Comparison of ENCODE assay signal across 11 cellular contexts in the genomic region with DNA sequence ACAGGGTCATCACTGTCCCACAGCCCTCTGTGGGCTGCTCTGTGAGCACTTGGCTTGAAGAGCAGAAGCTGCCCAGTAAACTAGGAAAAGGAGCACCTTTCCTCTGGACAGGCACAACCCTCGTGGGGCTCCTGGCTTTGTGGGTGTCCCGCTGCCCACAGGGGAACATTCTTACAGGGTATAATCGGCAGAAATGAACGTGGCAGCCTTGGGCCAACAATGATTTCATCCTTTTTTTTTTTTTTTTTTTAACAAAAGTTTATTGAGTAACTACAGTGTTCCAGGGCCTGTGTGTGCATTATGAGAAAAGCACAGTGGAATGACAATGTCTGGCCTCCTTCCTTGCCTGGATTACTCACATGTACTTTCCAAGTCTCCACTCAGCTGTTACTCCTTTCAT.
DNase-seq lines count a peak whose midpoint lies in the region; ATAC-seq, FAIRE-seq and TF ChIP-seq lines count a peak whose summit lies in the region.
"Had no signal": no experiment of that assay in that cellular context is flagged by ENCODE, and none has a peak within 500 bp of the region (broad histone marks: within the 10 kb centered on the region; RNA-seq: fewer than 3 reads in every experiment).

No MANE protein-coding gene starts in this region.

- H4K8ac ChIP-seq in mesenchymal stem cell (ENCODE audit: low read length): peak overlapping the region; percentile 81

- no peaks in the 10 kb centered on the region for H3K9me3 ChIP-seq in mesenchymal stem cell (ENCODE audit: control insufficient read depth, low read length)
- H3K9me3 ChIP-seq: BLaER1 treated with 17β-estradiol and CSF1 and Interleukin-3, amounts not matched to agents 10 nM and 100 nM had no signal

- H3K9ac ChIP-seq in mesenchymal stem cell (ENCODE audit: low read length): peak overlapping the region; percentile 89
- H3K9ac ChIP-seq: BLaER1 treated with 17β-estradiol and CSF1 and Interleukin-3, amounts not matched to agents 10 nM and 100 nM had no signal

- TF ChIP-seq EP300 in Ishikawa (IDR thresholded peaks at IDR 0.05; ENCODE audit: borderline replicate concordance): no peak

- peak overlapping the region; percentile 100 for H3K27ac ChIP-seq in mesenchymal stem cell (ENCODE audit: low read length, poor library complexity, severe bottlenecking)
- H3K27ac ChIP-seq: BLaER1 treated with 17β-estradiol and CSF1 and Interleukin-3, amounts not matched to agents 10 nM and 100 nM had no signal

- peaks cover 4% of the 10 kb centered on the region for H3K4me1 ChIP-seq in mesenchymal stem cell (ENCODE audit: control insufficient read depth, insufficient read depth, low read depth, low read length)

- H2AK5ac ChIP-seq in mesenchymal stem cell (ENCODE audit: low read length, severe bottlenecking): peak overlapping the region; percentile 93

- no peak overlapping the region for H2AFZ ChIP-seq in mesenchymal stem cell (ENCODE audit: low read depth, low read length)

- ATAC-seq in GM21737 (IDR thresholded peaks at IDR 0.05; ENCODE audit: unreplicated experiment) (no peak), GM19395 (IDR thresholded peaks at IDR 0.05; ENCODE audit: unreplicated experiment) (no peak)
- ATAC-seq: activated CD4-positive, alpha-beta T cell treated with anti-CD3 and anti-CD28 coated beads for 36 hours had no signal

- no peak for FAIRE-seq in bronchial epithelial cell (lab: Jason Lieb, UNC)

- DNase-seq in AG08395 (ENCODE audit: low spot score) (peak; percentile 71), bronchial epithelial cell (ENCODE audit: low read depth) (peak; percentile 94), mesenchymal stem cell (peak; percentile 94), ureter (ENCODE audit: low spot score) (no peak), RKO (ENCODE audit: low spot score) (no peak)
- DNase-seq: activated CD4-positive, alpha-beta T cell treated with anti-CD3 and anti-CD28 coated beads for 36 hours; NCI-H2029 had no signal

- no peak for TF ChIP-seq CTCF in bronchial epithelial cell (IDR thresholded peaks at IDR 0.05; ENCODE audit: insufficient read depth, low read length, severe bottlenecking)

- H2BK5ac ChIP-seq in mesenchymal stem cell (ENCODE audit: low read depth, low read length, poor library complexity, severe bottlenecking): peak overlapping the region; percentile 95

- H3K4me2 ChIP-seq in mesenchymal stem cell (ENCODE audit: low read length, poor library complexity, severe bottlenecking): peak overlapping the region; percentile 47

- H3K18ac ChIP-seq in mesenchymal stem cell (ENCODE audit: low read depth in 1 of 2, low read length in 2 of 2): peak overlapping the region; percentile 62 to 93

- peaks cover 3% of the 10 kb centered on the region for H3K79me1 ChIP-seq in mesenchymal stem cell (replicated peaks; ENCODE audit: low read length, poor library complexity, severe bottlenecking)

- no peak overlapping the region for H3K23ac ChIP-seq in mesenchymal stem cell (ENCODE audit: low read length in 2 of 2)

- H2BK15ac ChIP-seq in mesenchymal stem cell (ENCODE audit: low read depth, poor library complexity, severe bottlenecking): no peak overlapping the region

- TF ChIP-seq RAD21 in Ishikawa (IDR thresholded peaks at IDR 0.05; ENCODE audit: low read depth): no peak

- H2BK120ac ChIP-seq in mesenchymal stem cell (ENCODE audit: low read depth, low read length): peak overlapping the region; percentile 69

- peak overlapping the region; percentile 65 for H4K91ac ChIP-seq in mesenchymal stem cell (ENCODE audit: low read length)

- H3K36me3 ChIP-seq in bronchial epithelial cell (ENCODE audit: control insufficient read depth, insufficient read depth, low read length): no peaks in the 10 kb centered on the region
- H3K36me3 ChIP-seq in mesenchymal stem cell (ENCODE audit: control insufficient read depth in 1 of 2, insufficient read depth in 2 of 2, low read depth in 1 of 2, low read length in 2 of 2): no peaks in the 10 kb centered on the region
- H3K36me3 ChIP-seq: BLaER1 treated with 17β-estradiol and CSF1 and Interleukin-3, amounts not matched to agents 10 nM and 100 nM had no signal

- H3K14ac ChIP-seq in mesenchymal stem cell (ENCODE audit: low read length in 2 of 2): no peak overlapping the region

- no peaks in the 10 kb centered on the region for H3K27me3 ChIP-seq in bronchial epithelial cell (ENCODE audit: control insufficient read depth, insufficient read depth, low read length)
- H3K27me3 ChIP-seq in mesenchymal stem cell (ENCODE audit: control insufficient read depth in 1 of 2, insufficient read depth in 1 of 2, low read length in 2 of 2): no peaks in the 10 kb centered on the region
- H3K27me3 ChIP-seq: BLaER1 treated with 17β-estradiol and CSF1 and Interleukin-3, amounts not matched to agents 10 nM and 100 nM had no signal

- WGBS in mesenchymal stem cell: 41% methylated on average over 2 of the region's 4 CpGs

- no peak overlapping the region for H3K4me3 ChIP-seq in bronchial epithelial cell (ENCODE audit: low read depth, low read length)
- H3K4me3 ChIP-seq in mesenchymal stem cell (ENCODE audit: insufficient read depth in 1 of 2, low read depth in 1 of 2, low read length in 2 of 2): peak overlapping the region in 1 of 2 experiments; percentile 11
- H3K4me3 ChIP-seq: BLaER1 treated with 17β-estradiol and CSF1 and Interleukin-3, amounts not matched to agents 10 nM and 100 nM had no signal

- peak overlapping the region; percentile 29 to 90 for H2BK12ac ChIP-seq in mesenchymal stem cell (ENCODE audit: low read length in 2 of 2)

- H3K4ac ChIP-seq in mesenchymal stem cell (ENCODE audit: low read depth in 1 of 2, low read length in 2 of 2): peak overlapping the region; percentile 20 to 97

TF ChIP-seq in Ishikawa, 13 proteins besides CTCF, POLR2A, EP300 and RAD21:
- TF ChIP-seq ZBTB7A (IDR thresholded peaks at IDR 0.05; ENCODE audit: low read depth) (no peak), CEBPB (IDR thresholded peaks at IDR 0.05) (no peak), REST (IDR thresholded peaks at IDR 0.05; ENCODE audit: low read depth) (no peak), YY1 (IDR thresholded peaks at IDR 0.05; ENCODE audit: low read depth) (no peak), CREB1 (IDR thresholded peaks at IDR 0.05; ENCODE audit: low read depth) (no peak), NFIC (IDR thresholded peaks at IDR 0.05) (peak; percentile 2; the same call in 1 of the 2 replicates), FOXM1 (IDR thresholded peaks at IDR 0.05; ENCODE audit: borderline replicate concordance, low read depth) (no peak)
- TF ChIP-seq, protein P1, sequence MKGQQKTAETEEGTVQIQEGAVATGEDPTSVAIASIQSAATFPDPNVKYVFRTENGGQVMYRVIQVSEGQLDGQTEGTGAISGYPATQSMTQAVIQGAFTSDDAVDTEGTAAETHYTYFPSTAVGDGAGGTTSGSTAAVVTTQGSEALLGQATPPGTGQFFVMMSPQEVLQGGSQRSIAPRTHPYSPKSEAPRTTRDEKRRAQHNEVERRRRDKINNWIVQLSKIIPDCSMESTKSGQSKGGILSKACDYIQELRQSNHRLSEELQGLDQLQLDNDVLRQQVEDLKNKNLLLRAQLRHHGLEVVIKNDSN (IDR thresholded peaks at IDR 0.05): no peak

Comparison
In these comparisons a context has a peak if more than half of its experiments do, and no peak if none do; other contexts are left out.
1. DNase-seq: peak in AG08395 (single experiment), bronchial epithelial cell (single experiment) and mesenchymal stem cell (single experiment); none in ureter (single experiment) and RKO (single experiment).